ENCODE assay signal across 1 cellular context in the genomic region with DNA sequence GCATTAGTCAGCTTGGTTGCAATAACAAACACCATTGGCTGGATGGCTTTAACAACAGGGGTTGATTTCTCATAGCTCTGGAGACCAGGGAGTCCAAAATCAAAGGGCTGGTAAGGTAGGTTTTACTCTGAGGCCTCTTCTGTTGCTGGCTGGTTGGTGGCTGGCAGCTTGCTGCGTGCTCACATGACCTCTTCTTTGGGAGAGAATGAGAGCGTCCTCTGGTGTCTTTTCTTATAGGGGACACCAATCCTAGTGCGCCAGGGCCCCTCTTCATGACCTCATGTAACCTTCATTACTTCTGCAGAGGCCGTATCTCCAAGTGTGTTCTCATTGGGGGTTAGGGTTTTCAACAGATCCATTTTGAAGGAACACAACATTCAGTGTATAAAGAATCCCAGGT.
TF ChIP-seq lines count a peak whose summit lies in the region.

No MANE protein-coding gene starts in this region.

TF ChIP-seq in GM23338, 12 proteins besides CTCF, POLR2A, EP300 and RAD21 (continued from another document):
- TF ChIP-seq, protein P1, sequence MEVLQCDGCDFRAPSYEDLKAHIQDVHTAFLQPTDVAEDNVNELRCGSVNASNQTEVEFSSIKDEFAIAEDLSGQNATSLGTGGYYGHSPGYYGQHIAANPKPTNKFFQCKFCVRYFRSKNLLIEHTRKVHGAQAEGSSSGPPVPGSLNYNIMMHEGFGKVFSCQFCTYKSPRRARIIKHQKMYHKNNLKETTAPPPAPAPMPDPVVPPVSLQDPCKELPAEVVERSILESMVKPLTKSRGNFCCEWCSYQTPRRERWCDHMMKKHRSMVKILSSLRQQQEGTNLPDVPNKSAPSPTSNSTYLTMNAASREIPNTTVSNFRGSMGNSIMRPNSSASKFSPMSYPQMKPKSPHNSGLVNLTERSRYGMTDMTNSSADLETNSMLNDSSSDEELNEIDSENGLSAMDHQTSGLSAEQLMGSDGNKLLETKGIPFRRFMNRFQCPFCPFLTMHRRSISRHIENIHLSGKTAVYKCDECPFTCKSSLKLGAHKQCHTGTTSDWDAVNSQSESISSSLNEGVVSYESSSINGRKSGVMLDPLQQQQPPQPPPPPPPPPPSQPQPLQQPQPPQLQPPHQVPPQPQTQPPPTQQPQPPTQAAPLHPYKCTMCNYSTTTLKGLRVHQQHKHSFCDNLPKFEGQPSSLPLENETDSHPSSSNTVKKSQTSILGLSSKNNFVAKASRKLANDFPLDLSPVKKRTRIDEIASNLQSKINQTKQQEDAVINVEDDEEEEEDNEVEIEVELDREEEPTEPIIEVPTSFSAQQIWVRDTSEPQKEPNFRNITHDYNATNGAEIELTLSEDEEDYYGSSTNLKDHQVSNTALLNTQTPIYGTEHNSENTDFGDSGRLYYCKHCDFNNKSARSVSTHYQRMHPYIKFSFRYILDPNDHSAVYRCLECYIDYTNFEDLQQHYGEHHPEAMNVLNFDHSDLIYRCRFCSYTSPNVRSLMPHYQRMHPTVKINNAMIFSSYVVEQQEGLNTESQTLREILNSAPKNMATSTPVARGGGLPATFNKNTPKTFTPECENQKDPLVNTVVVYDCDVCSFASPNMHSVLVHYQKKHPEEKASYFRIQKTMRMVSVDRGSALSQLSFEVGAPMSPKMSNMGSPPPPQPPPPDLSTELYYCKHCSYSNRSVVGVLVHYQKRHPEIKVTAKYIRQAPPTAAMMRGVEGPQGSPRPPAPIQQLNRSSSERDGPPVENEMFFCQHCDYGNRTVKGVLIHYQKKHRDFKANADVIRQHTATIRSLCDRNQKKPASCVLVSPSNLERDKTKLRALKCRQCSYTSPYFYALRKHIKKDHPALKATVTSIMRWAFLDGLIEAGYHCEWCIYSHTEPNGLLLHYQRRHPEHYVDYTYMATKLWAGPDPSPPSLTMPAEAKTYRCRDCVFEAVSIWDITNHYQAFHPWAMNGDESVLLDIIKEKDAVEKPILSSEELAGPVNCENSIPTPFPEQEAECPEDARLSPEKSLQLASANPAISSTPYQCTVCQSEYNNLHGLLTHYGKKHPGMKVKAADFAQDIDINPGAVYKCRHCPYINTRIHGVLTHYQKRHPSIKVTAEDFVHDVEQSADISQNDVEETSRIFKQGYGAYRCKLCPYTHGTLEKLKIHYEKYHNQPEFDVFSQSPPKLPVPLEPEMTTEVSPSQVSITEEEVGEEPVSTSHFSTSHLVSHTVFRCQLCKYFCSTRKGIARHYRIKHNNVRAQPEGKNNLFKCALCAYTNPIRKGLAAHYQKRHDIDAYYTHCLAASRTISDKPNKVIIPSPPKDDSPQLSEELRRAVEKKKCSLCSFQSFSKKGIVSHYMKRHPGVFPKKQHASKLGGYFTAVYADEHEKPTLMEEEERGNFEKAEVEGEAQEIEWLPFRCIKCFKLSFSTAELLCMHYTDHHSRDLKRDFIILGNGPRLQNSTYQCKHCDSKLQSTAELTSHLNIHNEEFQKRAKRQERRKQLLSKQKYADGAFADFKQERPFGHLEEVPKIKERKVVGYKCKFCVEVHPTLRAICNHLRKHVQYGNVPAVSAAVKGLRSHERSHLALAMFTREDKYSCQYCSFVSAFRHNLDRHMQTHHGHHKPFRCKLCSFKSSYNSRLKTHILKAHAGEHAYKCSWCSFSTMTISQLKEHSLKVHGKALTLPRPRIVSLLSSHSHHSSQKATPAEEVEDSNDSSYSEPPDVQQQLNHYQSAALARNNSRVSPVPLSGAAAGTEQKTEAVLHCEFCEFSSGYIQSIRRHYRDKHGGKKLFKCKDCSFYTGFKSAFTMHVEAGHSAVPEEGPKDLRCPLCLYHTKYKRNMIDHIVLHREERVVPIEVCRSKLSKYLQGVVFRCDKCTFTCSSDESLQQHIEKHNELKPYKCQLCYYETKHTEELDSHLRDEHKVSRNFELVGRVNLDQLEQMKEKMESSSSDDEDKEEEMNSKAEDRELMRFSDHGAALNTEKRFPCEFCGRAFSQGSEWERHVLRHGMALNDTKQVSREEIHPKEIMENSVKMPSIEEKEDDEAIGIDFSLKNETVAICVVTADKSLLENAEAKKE (CRISPR knock-in tag; IDR thresholded peaks at IDR 0.05) = no peak
- TF ChIP-seq, protein P2, sequence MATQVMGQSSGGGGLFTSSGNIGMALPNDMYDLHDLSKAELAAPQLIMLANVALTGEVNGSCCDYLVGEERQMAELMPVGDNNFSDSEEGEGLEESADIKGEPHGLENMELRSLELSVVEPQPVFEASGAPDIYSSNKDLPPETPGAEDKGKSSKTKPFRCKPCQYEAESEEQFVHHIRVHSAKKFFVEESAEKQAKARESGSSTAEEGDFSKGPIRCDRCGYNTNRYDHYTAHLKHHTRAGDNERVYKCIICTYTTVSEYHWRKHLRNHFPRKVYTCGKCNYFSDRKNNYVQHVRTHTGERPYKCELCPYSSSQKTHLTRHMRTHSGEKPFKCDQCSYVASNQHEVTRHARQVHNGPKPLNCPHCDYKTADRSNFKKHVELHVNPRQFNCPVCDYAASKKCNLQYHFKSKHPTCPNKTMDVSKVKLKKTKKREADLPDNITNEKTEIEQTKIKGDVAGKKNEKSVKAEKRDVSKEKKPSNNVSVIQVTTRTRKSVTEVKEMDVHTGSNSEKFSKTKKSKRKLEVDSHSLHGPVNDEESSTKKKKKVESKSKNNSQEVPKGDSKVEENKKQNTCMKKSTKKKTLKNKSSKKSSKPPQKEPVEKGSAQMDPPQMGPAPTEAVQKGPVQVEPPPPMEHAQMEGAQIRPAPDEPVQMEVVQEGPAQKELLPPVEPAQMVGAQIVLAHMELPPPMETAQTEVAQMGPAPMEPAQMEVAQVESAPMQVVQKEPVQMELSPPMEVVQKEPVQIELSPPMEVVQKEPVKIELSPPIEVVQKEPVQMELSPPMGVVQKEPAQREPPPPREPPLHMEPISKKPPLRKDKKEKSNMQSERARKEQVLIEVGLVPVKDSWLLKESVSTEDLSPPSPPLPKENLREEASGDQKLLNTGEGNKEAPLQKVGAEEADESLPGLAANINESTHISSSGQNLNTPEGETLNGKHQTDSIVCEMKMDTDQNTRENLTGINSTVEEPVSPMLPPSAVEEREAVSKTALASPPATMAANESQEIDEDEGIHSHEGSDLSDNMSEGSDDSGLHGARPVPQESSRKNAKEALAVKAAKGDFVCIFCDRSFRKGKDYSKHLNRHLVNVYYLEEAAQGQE (IDR thresholded peaks at IDR 0.05; ENCODE audit: unreplicated experiment) = no peak
- no peak for TF ChIP-seq EZH2 (IDR thresholded peaks at IDR 0.05; ENCODE audit: low read depth, unreplicated experiment)
- no peak for TF ChIP-seq STAT1 (IDR thresholded peaks at IDR 0.05; ENCODE audit: unreplicated experiment)
